ENCODE assay signal across 9 cellular contexts in the genomic region with DNA sequence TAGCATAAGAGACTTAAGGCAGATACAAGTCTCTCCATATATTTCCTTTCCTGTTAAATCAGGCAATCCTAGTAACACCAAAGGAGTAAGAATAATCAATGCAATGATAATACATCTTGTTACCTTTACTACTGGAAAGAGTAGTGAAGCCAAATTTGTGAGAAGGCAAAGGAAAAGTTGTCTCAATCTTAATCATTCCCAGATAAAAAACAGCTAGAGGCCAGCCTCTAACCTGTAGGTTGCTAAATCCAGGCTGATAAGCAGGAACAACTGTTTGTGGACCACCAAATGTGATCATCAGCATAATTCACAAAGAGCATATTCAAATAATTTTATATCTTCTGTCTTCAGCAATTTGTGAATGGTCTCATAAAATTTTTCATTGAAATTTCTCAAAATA.
"Had no signal": no experiment of that assay in that cellular context is flagged by ENCODE, and none has a peak within 500 bp of the region (broad histone marks: within the 10 kb centered on the region; RNA-seq: fewer than 3 reads in every experiment).

No MANE protein-coding gene starts in this region.

- FAIRE-seq: H54 had no signal

- H3K27ac ChIP-seq: GM23248 had no signal

- H3K9me3 ChIP-seq: HAP-1 had no signal

- H2AFZ ChIP-seq: GM23248 had no signal

- H3K4me3 ChIP-seq: GM23248, HAP-1 had no signal

- H3K36me3 ChIP-seq: HAP-1 had no signal

- H3K9ac ChIP-seq: GM23248 had no signal

- H3K4me1 ChIP-seq: HAP-1 had no signal

- H3K27ac Mint-ChIP-seq: H9, HFFc6 had no signal

- ATAC-seq: HCT116 had no signal

- DNase-seq: GM23248, GOT3, H7, H9, HCEC 1CT, HFFc6 had no signal

- H3K4me3 Mint-ChIP-seq: H9, HFFc6 had no signal
